ENCODE assay signal across 18 cellular contexts in the genomic region with DNA sequence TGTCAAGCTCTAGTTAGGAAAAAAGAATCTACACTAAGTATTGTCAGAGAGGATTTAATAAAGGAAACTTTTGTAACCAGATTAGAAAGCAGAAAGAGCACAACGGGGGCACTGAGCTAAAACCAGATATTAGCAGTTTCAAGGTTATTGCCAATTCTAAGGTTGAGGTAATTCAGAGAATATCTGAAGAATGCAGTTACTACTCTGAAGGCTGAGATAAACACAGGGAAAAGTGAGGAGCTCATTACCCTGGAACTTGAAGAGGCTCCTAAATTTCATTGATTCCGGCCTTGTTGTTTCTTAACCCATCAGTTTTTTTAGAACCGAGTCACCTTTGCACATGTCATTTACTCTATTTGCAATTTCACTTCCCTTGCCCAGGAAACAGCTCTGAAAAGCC.
DNase-seq lines count a peak whose midpoint lies in the region; ATAC-seq and FAIRE-seq lines count a peak whose summit lies in the region.
"Had no signal": no experiment of that assay in that cellular context is flagged by ENCODE, and none has a peak within 500 bp of the region (broad histone marks: within the 10 kb centered on the region; RNA-seq: fewer than 3 reads in every experiment).

No MANE protein-coding gene starts in this region.

- no peaks in the 10 kb centered on the region for H3K79me1 ChIP-seq in mesenchymal stem cell (replicated peaks; ENCODE audit: low read length, poor library complexity, severe bottlenecking)

- no peaks in the 10 kb centered on the region for H3K27me3 ChIP-seq in mesenchymal stem cell (ENCODE audit: control insufficient read depth in 1 of 2, insufficient read depth in 1 of 2, low read length in 2 of 2)
- H3K27me3 ChIP-seq: BE2C had no signal

- no peaks in the 10 kb centered on the region for H3K36me3 ChIP-seq in mesenchymal stem cell (ENCODE audit: control insufficient read depth in 1 of 2, insufficient read depth in 2 of 2, low read depth in 1 of 2, low read length in 2 of 2)
- H3K36me3 ChIP-seq: BE2C had no signal

- 47% methylated on average over 3 of the region's 3 CpGs for WGBS in mesenchymal stem cell

- no peak for ATAC-seq in HG02981 (IDR thresholded peaks at IDR 0.05; ENCODE audit: unreplicated experiment)
- ATAC-seq: HCT116, Panc1, Right ventricle myocardium inferior had no signal

- H3K14ac ChIP-seq in mesenchymal stem cell (ENCODE audit: low read length in 2 of 2), result no peak overlapping the region

- no peak overlapping the region for H3K9ac ChIP-seq in mesenchymal stem cell (ENCODE audit: low read length)

- H3K23ac ChIP-seq in mesenchymal stem cell (ENCODE audit: low read length in 2 of 2), result no peak overlapping the region

- H2AK5ac ChIP-seq in mesenchymal stem cell (ENCODE audit: low read length, severe bottlenecking), result no peak overlapping the region

- no peak overlapping the region for H2BK120ac ChIP-seq in mesenchymal stem cell (ENCODE audit: low read depth, low read length)

- H2BK15ac ChIP-seq in mesenchymal stem cell (ENCODE audit: low read depth, poor library complexity, severe bottlenecking), result no peak overlapping the region

- H2AFZ ChIP-seq in mesenchymal stem cell (ENCODE audit: low read depth, low read length), result no peak overlapping the region

- no peaks in the 10 kb centered on the region for H3K9me3 ChIP-seq in mesenchymal stem cell (ENCODE audit: control insufficient read depth, low read length)

- peak overlapping the region; percentile 31 for H3K27ac ChIP-seq in mesenchymal stem cell (ENCODE audit: low read length, poor library complexity, severe bottlenecking)

- no peak overlapping the region for H4K8ac ChIP-seq in mesenchymal stem cell (ENCODE audit: low read length)

- no peak overlapping the region for H3K18ac ChIP-seq in mesenchymal stem cell (ENCODE audit: low read depth in 1 of 2, low read length in 2 of 2)

- no peak overlapping the region for H2BK5ac ChIP-seq in mesenchymal stem cell (ENCODE audit: low read depth, low read length, poor library complexity, severe bottlenecking)

- H3K4me3 ChIP-seq in mesenchymal stem cell (ENCODE audit: insufficient read depth in 1 of 2, low read depth in 1 of 2, low read length in 2 of 2), result no peak overlapping the region

- peak overlapping the region; percentile 16 for H3K4me2 ChIP-seq in mesenchymal stem cell (ENCODE audit: low read length, poor library complexity, severe bottlenecking)

- H2BK12ac ChIP-seq in mesenchymal stem cell (ENCODE audit: low read length in 2 of 2), result no peak overlapping the region

- no peak overlapping the region for H3K4ac ChIP-seq in mesenchymal stem cell (ENCODE audit: low read depth in 1 of 2, low read length in 2 of 2)

- no peak for FAIRE-seq in urothelium cell line (lab: Jason Lieb, UNC)
- FAIRE-seq: D721Med had no signal

- DNase-seq in AG08395 (ENCODE audit: low spot score) (peak; percentile 10), HS-27A (ENCODE audit: low read depth) (peak; percentile 26), astrocyte of the hippocampus (ENCODE audit: low read depth, low spot score) (peak; percentile 39), mesenchymal stem cell (no peak), SIG-M5 (lab: John Stamatoyannopoulos, UW) (no peak), urothelium cell line (ENCODE audit: low spot score) (no peak)
- no peak for DNase-seq in stimulated activated CD4-positive, alpha-beta T cell treated with anti-CD3 and anti-CD28 coated beads, Interleukin-2, amount 100 ng/mL, for 24 hours
- DNase-seq: BE2C; CD4-positive, alpha-beta memory T cell; DMS79 treated with DMSO at 0.1 percent for 48 hours; KBM-7; NCI-H1105; NCI-H1694 treated with DMSO at 0.1 percent for 48 hours had no signal

- no peaks in the 10 kb centered on the region for H3K4me1 ChIP-seq in mesenchymal stem cell (ENCODE audit: control insufficient read depth, insufficient read depth, low read depth, low read length)
- H3K4me1 ChIP-seq: BE2C had no signal

- no peak overlapping the region for H4K91ac ChIP-seq in mesenchymal stem cell (ENCODE audit: low read length)

Comparison
In these comparisons a context has a peak if more than half of its experiments do, and no peak if none do; other contexts are left out.
1. DNase-seq: peak in AG08395 (single experiment), HS-27A (single experiment) and astrocyte of the hippocampus (single experiment); none in mesenchymal stem cell (single experiment), SIG-M5 (single experiment), urothelium cell line (single experiment) and stimulated activated CD4-positive, alpha-beta T cell treated with anti-CD3 and anti-CD28 coated beads, Interleukin-2, amount 100 ng/mL, for 24 hours (0 of 2).